In genomic region chr2:24929230-24929629, GRCh38 we compare ENCODE assay signal across 1 cellular context.
TF ChIP-seq lines count a peak whose summit lies in the region.

No MANE protein-coding gene starts in this region.

TF ChIP-seq in HepG2, 621 proteins besides CTCF, POLR2A, EP300 and RAD21 (continued from another document):
- no peak for TF ChIP-seq ZNF687 (CRISPR knock-in tag; IDR thresholded peaks at IDR 0.05)
- TF ChIP-seq ZNF276 (CRISPR knock-in tag; IDR thresholded peaks at IDR 0.05; ENCODE audit: low read depth), result no peak
- TF ChIP-seq FOXP4 (CRISPR knock-in tag; IDR thresholded peaks at IDR 0.05), result no peak
- no peak for TF ChIP-seq MAF1 (CRISPR knock-in tag; IDR thresholded peaks at IDR 0.05; ENCODE audit: borderline replicate concordance)
- TF ChIP-seq ZNF720 (CRISPR knock-in tag; IDR thresholded peaks at IDR 0.05), result no peak
- no peak for TF ChIP-seq NR3C1 (CRISPR knock-in tag; IDR thresholded peaks at IDR 0.05)
- TF ChIP-seq ZNF124 (CRISPR knock-in tag; IDR thresholded peaks at IDR 0.05), result no peak
- no peak for TF ChIP-seq CHD4 (IDR thresholded peaks at IDR 0.05; ENCODE audit: borderline replicate concordance, low read length)
- TF ChIP-seq ATF1 (CRISPR knock-in tag; IDR thresholded peaks at IDR 0.05), result no peak
